Comparison of ENCODE assay signal across 17 cellular contexts in the genomic region with DNA sequence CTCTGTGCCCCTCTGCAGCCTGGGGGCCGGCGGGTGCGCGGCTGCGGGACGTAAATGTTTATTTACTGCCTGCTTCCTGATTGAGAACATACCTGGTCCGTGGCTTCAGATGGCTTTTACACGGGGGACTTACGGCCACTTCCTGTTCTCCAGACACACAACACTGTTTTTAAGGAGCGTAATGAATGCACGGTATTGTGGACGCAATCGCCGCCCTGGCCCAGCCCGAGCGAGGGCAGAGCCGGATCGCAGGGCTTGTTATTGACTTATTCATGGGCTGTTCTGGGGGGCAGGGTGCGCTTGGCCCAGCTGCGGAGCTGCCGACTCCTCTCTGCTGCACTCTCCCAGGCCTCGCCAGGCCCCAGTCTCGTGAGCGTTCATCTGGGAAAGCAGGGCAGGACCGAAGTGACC. TPM values are rescaled to one million over a fixed set of nuclear protein-coding genes. Genes with fewer than 3 reads are reported as not detected.
DNase-seq lines count a peak whose midpoint lies in the region; ATAC-seq and TF ChIP-seq lines count a peak whose summit lies in the region.
"Had no signal": no experiment of that assay in that cellular context is flagged by ENCODE, and none has a peak within 500 bp of the region (broad histone marks: within the 10 kb centered on the region; RNA-seq: fewer than 3 reads in every experiment).

No MANE protein-coding gene starts in this region.

- H3K4me1 ChIP-seq in RWPE2 (ENCODE audit: insufficient read depth, poor library complexity, severe bottlenecking): no peaks in the 10 kb centered on the region
- H3K4me1 ChIP-seq in neural progenitor cell: no peaks in the 10 kb centered on the region
- H3K4me1 ChIP-seq: left lung had no signal

- no peaks in the 10 kb centered on the region for H3K79me2 ChIP-seq in neural progenitor cell (ENCODE audit: low read depth)

- H3K4me3 ChIP-seq in RWPE2 (ENCODE audit: severe bottlenecking): no peak overlapping the region
- no peak overlapping the region for H3K4me3 ChIP-seq in neural progenitor cell
- H3K4me3 ChIP-seq: left lung had no signal

- H3K4me2 ChIP-seq in neural progenitor cell: no peak overlapping the region

- peak overlapping the region; percentile 50 for H3K27ac Mint-ChIP-seq in neural progenitor cell
- H3K27ac Mint-ChIP-seq: activated naive CD8-positive, alpha-beta T cell treated with anti-CD3 and anti-CD28 coated beads, Interleukin-2, amount 10 ng/mL, durations not matched to agents 7 days and 5 days; T-cell had no signal

- no peak overlapping the region for H3K4me3 Mint-ChIP-seq in neural progenitor cell
- H3K4me3 Mint-ChIP-seq: activated naive CD8-positive, alpha-beta T cell treated with anti-CD3 and anti-CD28 coated beads, Interleukin-2, amount 10 ng/mL, durations not matched to agents 7 days and 5 days; T-cell had no signal

- H3K9me3 Mint-ChIP-seq in neural progenitor cell: no peaks in the 10 kb centered on the region
- H3K9me3 Mint-ChIP-seq: activated naive CD8-positive, alpha-beta T cell treated with anti-CD3 and anti-CD28 coated beads, Interleukin-2, amount 10 ng/mL, durations not matched to agents 7 days and 5 days; T-cell had no signal

- no peaks in the 10 kb centered on the region for H4K20me1 ChIP-seq in neural progenitor cell (ENCODE audit: low read depth)

- H3F3A ChIP-seq in neural progenitor cell (ENCODE audit: low read depth): no peaks in the 10 kb centered on the region

- H3K27ac ChIP-seq in RWPE2 (ENCODE audit: poor library complexity, severe bottlenecking): no peak overlapping the region
- no peak overlapping the region for H3K27ac ChIP-seq in neural progenitor cell
- H3K27ac ChIP-seq: left lung, RWPE1, VCaP had no signal

- H3K36me3 Mint-ChIP-seq in neural progenitor cell: no peaks in the 10 kb centered on the region
- H3K36me3 Mint-ChIP-seq: activated naive CD8-positive, alpha-beta T cell treated with anti-CD3 and anti-CD28 coated beads, Interleukin-2, amount 10 ng/mL, durations not matched to agents 7 days and 5 days; T-cell had no signal

- no peak for ATAC-seq in RWPE2 (ENCODE audit: low read depth)
- ATAC-seq in HG03565 (IDR thresholded peaks at IDR 0.05; ENCODE audit: unreplicated experiment): no peak
- ATAC-seq in HG02763 (IDR thresholded peaks at IDR 0.05; ENCODE audit: unreplicated experiment): no peak
- ATAC-seq: HCT116, left lung, T-cell had no signal

- peak; percentile 21 for DNase-seq in RWPE2 (ENCODE audit: low spot score)
- DNase-seq in globus pallidus (ENCODE audit: low spot score): peak; percentile 94
- DNase-seq in neural progenitor cell (ENCODE audit: low spot score): no peak
- DNase-seq in superior temporal gyrus (ENCODE audit: extremely low spot score): peak; percentile 85
- DNase-seq in DMS 273 treated with DMSO at 0.1 percent for 48 hours (lab: John Stamatoyannopoulos, UW): no peak
- DNase-seq: activated CD4-positive, alpha-beta T cell treated with anti-CD3 and anti-CD28 coated beads, Interleukin-2, amount 50 U/mL, for 48 hours; activated naive CD8-positive, alpha-beta T cell treated with anti-CD3 and anti-CD28 coated beads, Interleukin-2, amount 10 ng/mL, durations not matched to agents 7 days and 5 days; COR-L47; NCI-H1417 treated with DMSO at 0.1 percent for 48 hours; T-cell had no signal

- no peak overlapping the region for H2AFZ ChIP-seq in neural progenitor cell (replicated peaks)

- H3K4me1 Mint-ChIP-seq in neural progenitor cell: peaks cover 8% of the 10 kb centered on the region

- H3K27me3 Mint-ChIP-seq in neural progenitor cell (ENCODE audit: insufficient read depth, low read depth): peaks cover 4% of the 10 kb centered on the region

- H3K9me3 ChIP-seq in RWPE2 (ENCODE audit: severe bottlenecking): no peaks in the 10 kb centered on the region
- no peaks in the 10 kb centered on the region for H3K9me3 ChIP-seq in neural progenitor cell (ENCODE audit: low read depth)
- H3K9me3 ChIP-seq: left lung had no signal

- H3K27me3 ChIP-seq in RWPE2 (ENCODE audit: insufficient read depth, poor library complexity, severe bottlenecking) (no peaks in the 10 kb centered on the region), neural progenitor cell (no peaks in the 10 kb centered on the region)

- no peak overlapping the region for H3K9ac ChIP-seq in neural progenitor cell

- TF ChIP-seq CTCF in RWPE2 (IDR thresholded peaks at IDR 0.05; ENCODE audit: poor library complexity, severe bottlenecking) (no peak), neural progenitor cell (IDR thresholded peaks at IDR 0.05) (no peak)

- H3K36me3 ChIP-seq in RWPE2 (ENCODE audit: low read depth): no peaks in the 10 kb centered on the region
- no peaks in the 10 kb centered on the region for H3K36me3 ChIP-seq in neural progenitor cell
- H3K36me3 ChIP-seq: left lung had no signal

RNA-seq across cellular contexts. Expression of a gene that starts 52.8 kb away (rescaled TPM):
- total RNA-seq in neural progenitor cell (ENCODE audit: low replicate concordance): not detected in 2 replicates
- total RNA-seq: activated naive CD8-positive, alpha-beta T cell treated with anti-CD3 and anti-CD28 coated beads, Interleukin-2, amount 10 ng/mL, durations not matched to agents 7 days and 5 days; left lung; renal cortical epithelial cell; T-cell had no signal

Comparison
In these comparisons a context has a peak if more than half of its experiments do, and no peak if none do; other contexts are left out.
1. DNase-seq: peak in RWPE2 (single experiment), globus pallidus (single experiment) and superior temporal gyrus (single experiment); none in neural progenitor cell (single experiment) and DMS 273 treated with DMSO at 0.1 percent for 48 hours (single experiment).